In genomic region chr18:69880083-69880482, GRCh38 we compare ENCODE assay signal across 23 cellular contexts.
"Had no signal": no experiment of that assay in that cellular context is flagged by ENCODE, and none has a peak within 500 bp of the region (broad histone marks: within the 10 kb centered on the region; RNA-seq: fewer than 3 reads in every experiment).

No MANE protein-coding gene starts in this region.

- ATAC-seq: activated T-cell treated with anti-CD3 and anti-CD28 coated beads, Interleukin-2, amount 50 U/mL, for 72 hours; left lung; mucosa of descending colon; sciatic nerve; SK-N-SH treated with all-trans-retinoic acid at 6 μM for 48 hours; stimulated activated memory B cell treated with anti-CD40 and anti-IgM and Interleukin-4, amounts not matched to agents 10 μg/mL and 1 μg/mL and 100 μg/mL, for 72 hours; upper lobe of right lung had no signal

- H3K27ac Mint-ChIP-seq: activated CD4-positive, alpha-beta T cell treated with anti-CD3 and anti-CD28 coated beads, Interleukin-2, amount 10 ng/mL, durations not matched to agents 24 days and 14 days; activated T-cell treated with anti-CD3 and anti-CD28 coated beads, Interleukin-2, amount 50 U/mL, for 72 hours; brain; stimulated activated memory B cell treated with anti-CD40 and anti-IgM and Interleukin-4, amounts not matched to agents 10 μg/mL and 1 μg/mL and 100 μg/mL, for 72 hours had no signal

- H2AFZ ChIP-seq: hepatocyte had no signal

- H3K36me3 Mint-ChIP-seq: brain had no signal

- H3K79me2 ChIP-seq: hepatocyte had no signal

- H3K4me3 ChIP-seq: dorsolateral prefrontal cortex, hepatocyte, left lung, mucosa of descending colon, smooth muscle cell, upper lobe of right lung had no signal

- H3K36me3 ChIP-seq: left lung, upper lobe of right lung had no signal

- H3K27me3 ChIP-seq: dorsolateral prefrontal cortex, hepatocyte, left lung, upper lobe of right lung had no signal

- H3K4me3 Mint-ChIP-seq: activated CD4-positive, alpha-beta T cell treated with anti-CD3 and anti-CD28 coated beads, Interleukin-2, amount 10 ng/mL, durations not matched to agents 24 days and 14 days; activated T-cell treated with anti-CD3 and anti-CD28 coated beads, Interleukin-2, amount 50 U/mL, for 72 hours; brain; naive B cell; stimulated activated memory B cell treated with anti-CD40 and anti-IgM and Interleukin-4, amounts not matched to agents 10 μg/mL and 1 μg/mL and 100 μg/mL, for 72 hours had no signal

- DNase-seq: activated CD4-positive, CD25-positive, alpha-beta regulatory T cell; activated CD8-positive, alpha-beta memory T cell treated with anti-CD3 and anti-CD28 coated beads for 24 hours; activated T-cell treated with anti-CD3 and anti-CD28 coated beads, Interleukin-2, amount 50 U/mL, for 72 hours; anterior cingulate cortex; caudate nucleus; dorsolateral prefrontal cortex; foreskin fibroblast; kidney; left lung; mucosa of descending colon; naive B cell; stimulated activated CD4-positive, alpha-beta T cell treated with anti-CD3 and anti-CD28 coated beads, Interleukin-4, amount 100 ng/mL, for 24 hours; T-helper 1 cell; T-helper 9 cell; upper lobe of right lung had no signal

- H3K27ac ChIP-seq: dorsolateral prefrontal cortex, epithelial cell of prostate, hepatocyte, left lung, upper lobe of right lung had no signal

- H3K9me3 ChIP-seq: left lung, mucosa of descending colon, upper lobe of right lung had no signal

- H3K4me2 ChIP-seq: hepatocyte, smooth muscle cell had no signal

- H3K4me1 ChIP-seq: left lung, upper lobe of right lung had no signal

- H3K27me3 Mint-ChIP-seq: activated CD4-positive, alpha-beta T cell treated with anti-CD3 and anti-CD28 coated beads, Interleukin-2, amount 10 ng/mL, durations not matched to agents 24 days and 14 days; brain; naive B cell had no signal
